Comparison of ENCODE assay signal across 1 cellular context in the genomic region with DNA sequence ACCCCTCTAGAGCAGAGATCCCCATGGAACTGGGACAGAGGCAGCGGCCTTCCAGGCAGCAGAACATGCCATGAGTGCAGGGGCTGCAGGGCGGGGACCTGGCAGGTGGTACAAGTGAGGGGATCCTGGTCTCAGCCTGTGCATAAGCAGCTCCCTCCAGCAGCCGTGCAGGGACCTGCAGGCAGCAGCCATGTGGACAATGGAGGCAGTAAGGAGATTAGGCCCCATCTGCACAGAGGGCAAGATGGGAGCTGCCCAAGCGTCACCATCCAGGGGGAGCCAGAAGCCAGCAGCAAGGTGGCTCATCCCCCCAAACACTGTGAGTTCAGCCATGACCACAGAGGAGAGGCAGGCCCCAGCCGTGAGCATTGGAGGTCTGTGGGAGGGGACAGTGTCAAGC.
TF ChIP-seq lines count a peak whose summit lies in the region.

No MANE protein-coding gene starts in this region.

TF ChIP-seq in SK-N-SH treated with all-trans-retinoic acid at 6 μM for 48 hours, 23 proteins besides CTCF, POLR2A, EP300 and RAD21:
- TF ChIP-seq OSR1 (CRISPR knock-in tag; IDR thresholded peaks at IDR 0.05) (no peak), ZFP30 (CRISPR knock-in tag; IDR thresholded peaks at IDR 0.05) (no peak), ESRRG (CRISPR knock-in tag; IDR thresholded peaks at IDR 0.05) (no peak), SNAI2 (CRISPR knock-in tag; IDR thresholded peaks at IDR 0.05) (no peak), ZNF8 (CRISPR knock-in tag; IDR thresholded peaks at IDR 0.05) (no peak), ARNTL (CRISPR knock-in tag; IDR thresholded peaks at IDR 0.05; ENCODE audit: borderline replicate concordance, low read depth) (no peak), TCF4 (CRISPR knock-in tag; IDR thresholded peaks at IDR 0.05; ENCODE audit: borderline replicate concordance) (no peak), ZNF565 (CRISPR knock-in tag; conservative IDR thresholded peaks at IDR 0.05; ENCODE audit: low read depth) (no peak), BACH2 (CRISPR knock-in tag; IDR thresholded peaks at IDR 0.05; ENCODE audit: borderline replicate concordance) (no peak)
- TF ChIP-seq, protein P1, sequence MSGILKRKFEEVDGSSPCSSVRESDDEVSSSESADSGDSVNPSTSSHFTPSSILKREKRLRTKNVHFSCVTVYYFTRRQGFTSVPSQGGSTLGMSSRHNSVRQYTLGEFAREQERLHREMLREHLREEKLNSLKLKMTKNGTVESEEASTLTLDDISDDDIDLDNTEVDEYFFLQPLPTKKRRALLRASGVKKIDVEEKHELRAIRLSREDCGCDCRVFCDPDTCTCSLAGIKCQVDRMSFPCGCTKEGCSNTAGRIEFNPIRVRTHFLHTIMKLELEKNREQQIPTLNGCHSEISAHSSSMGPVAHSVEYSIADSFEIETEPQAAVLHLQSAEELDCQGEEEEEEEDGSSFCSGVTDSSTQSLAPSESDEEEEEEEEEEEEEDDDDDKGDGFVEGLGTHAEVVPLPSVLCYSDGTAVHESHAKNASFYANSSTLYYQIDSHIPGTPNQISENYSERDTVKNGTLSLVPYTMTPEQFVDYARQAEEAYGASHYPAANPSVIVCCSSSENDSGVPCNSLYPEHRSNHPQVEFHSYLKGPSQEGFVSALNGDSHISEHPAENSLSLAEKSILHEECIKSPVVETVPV (CRISPR knock-in tag; IDR thresholded peaks at IDR 0.05) = no peak
- TF ChIP-seq, protein P2, sequence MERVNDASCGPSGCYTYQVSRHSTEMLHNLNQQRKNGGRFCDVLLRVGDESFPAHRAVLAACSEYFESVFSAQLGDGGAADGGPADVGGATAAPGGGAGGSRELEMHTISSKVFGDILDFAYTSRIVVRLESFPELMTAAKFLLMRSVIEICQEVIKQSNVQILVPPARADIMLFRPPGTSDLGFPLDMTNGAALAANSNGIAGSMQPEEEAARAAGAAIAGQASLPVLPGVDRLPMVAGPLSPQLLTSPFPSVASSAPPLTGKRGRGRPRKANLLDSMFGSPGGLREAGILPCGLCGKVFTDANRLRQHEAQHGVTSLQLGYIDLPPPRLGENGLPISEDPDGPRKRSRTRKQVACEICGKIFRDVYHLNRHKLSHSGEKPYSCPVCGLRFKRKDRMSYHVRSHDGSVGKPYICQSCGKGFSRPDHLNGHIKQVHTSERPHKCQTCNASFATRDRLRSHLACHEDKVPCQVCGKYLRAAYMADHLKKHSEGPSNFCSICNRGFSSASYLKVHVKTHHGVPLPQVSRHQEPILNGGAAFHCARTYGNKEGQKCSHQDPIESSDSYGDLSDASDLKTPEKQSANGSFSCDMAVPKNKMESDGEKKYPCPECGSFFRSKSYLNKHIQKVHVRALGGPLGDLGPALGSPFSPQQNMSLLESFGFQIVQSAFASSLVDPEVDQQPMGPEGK (CRISPR knock-in tag; IDR thresholded peaks at IDR 0.05; ENCODE audit: borderline replicate concordance) = no peak
